Comparison of ENCODE assay signal across 9 cellular contexts in genomic region chr14:92460916-92461579, GRCh38. TPM values are rescaled to one million over a fixed set of nuclear protein-coding genes. Genes with fewer than 3 reads are reported as not detected.
DNase-seq lines count a peak whose midpoint lies in the region; ATAC-seq, FAIRE-seq and TF ChIP-seq lines count a peak whose summit lies in the region.
"Had no signal": no experiment of that assay in that cellular context is flagged by ENCODE, and none has a peak within 500 bp of the region (broad histone marks: within the 10 kb centered on the region; RNA-seq: fewer than 3 reads in every experiment).

No MANE protein-coding gene starts in this region.

- no peaks in the 10 kb centered on the region for H3K9me3 ChIP-seq in heart left ventricle
- H3K9me3 ChIP-seq in upper lobe of left lung: no peaks in the 10 kb centered on the region

- TF ChIP-seq EP300 in upper lobe of left lung (IDR thresholded peaks at IDR 0.05): no peak

- H3K27me3 Mint-ChIP-seq in activated naive CD4-positive, alpha-beta T cell treated with anti-CD3 and anti-CD28 coated beads for 36 hours (ENCODE audit: low read depth): no peaks in the 10 kb centered on the region

- CTCF ChIA-PET in activated naive CD4-positive, alpha-beta T cell treated with anti-CD3 and anti-CD28 coated beads for 36 hours (lab: Charles Lee): interaction anchor here (0.6 kb wide), 2 partner anchors 77 to 809 kb away, joined by 3 to 4 read pairs; no protein-coding TSS in a partner anchor

- TF ChIP-seq CTCF in heart left ventricle (IDR thresholded peaks at IDR 0.05) (peak in 2 of 12 donors; percentile 5 to 13), upper lobe of left lung (IDR thresholded peaks at IDR 0.05) (peak in 5 of 6 experiments; percentile 15 to 49 (median 26))

- H3K27me3 ChIP-seq in heart left ventricle (no peaks in the 10 kb centered on the region), upper lobe of left lung (no peaks in the 10 kb centered on the region)

- H3K36me3 Mint-ChIP-seq in activated naive CD4-positive, alpha-beta T cell treated with anti-CD3 and anti-CD28 coated beads for 36 hours (ENCODE audit: low read depth): no peaks in the 10 kb centered on the region

- FAIRE-seq in H54 (lab: Jason Lieb, UNC): no peak

- H3K4me3 ChIP-seq in heart left ventricle (peak overlapping the region in 8 of 12 donors; percentile 6 to 39 (median 14)), upper lobe of left lung (peak overlapping the region in 2 of 4 donors; percentile 17 to 28)

- peak; percentile 19 for DNase-seq in activated naive CD4-positive, alpha-beta T cell treated with anti-CD3 and anti-CD28 coated beads for 36 hours
- DNase-seq in activated naive CD4-positive, alpha-beta T cell treated with anti-CD3 and anti-CD28 coated beads, Interleukin-2, amount 50 U/mL, for 16 hours: no peak
- DNase-seq in NOMO-1 treated with DMSO at 0.1 percent for 48 hours (lab: John Stamatoyannopoulos, UW; ENCODE audit: unreplicated experiment): peak; percentile 19
- peak in 4 of 5 donors; percentile 44 to 64 (median 58) for DNase-seq in heart left ventricle
- peak in 1 of 2 donors; percentile 54 for DNase-seq in upper lobe of left lung
- no peak for DNase-seq in H54 (ENCODE audit: insufficient read length, low spot score)
- no peak for DNase-seq in NCI-H1436 (lab: John Stamatoyannopoulos, UW)
- DNase-seq in stimulated activated CD4-positive, alpha-beta T cell treated with anti-CD3 and anti-CD28 coated beads, Interleukin-15, amount 100 ng/mL, for 24 hours: no peak

- H3K27ac Mint-ChIP-seq in activated naive CD4-positive, alpha-beta T cell treated with anti-CD3 and anti-CD28 coated beads for 36 hours: no peak overlapping the region

- H3K27ac ChIP-seq in heart left ventricle (peak overlapping the region; percentile 72 to 95 (median 85)), upper lobe of left lung (peak overlapping the region; percentile 73 to 86 (median 79))
- H3K27ac ChIP-seq: VCaP had no signal

- ATAC-seq in heart left ventricle (peak in 3 of 4 donors; percentile 32 to 62 (median 33)), upper lobe of left lung (ENCODE audit: low FRiP score in 2 of 2) (peak; percentile 19 to 54)

- H3K9me3 Mint-ChIP-seq in activated naive CD4-positive, alpha-beta T cell treated with anti-CD3 and anti-CD28 coated beads for 36 hours: no peaks in the 10 kb centered on the region

- H3K36me3 ChIP-seq in heart left ventricle (no peaks in the 10 kb centered on the region), upper lobe of left lung (no peaks in the 10 kb centered on the region)

- H3K4me1 ChIP-seq in heart left ventricle (peaks cover 6 to 54% (median 23%) of the 10 kb centered on the region in 12 donors), upper lobe of left lung (peaks cover 19 to 55% (median 44%) of the 10 kb centered on the region in 4 donors)

- intact Hi-C loops in activated naive CD4-positive, alpha-beta T cell treated with anti-CD3 and anti-CD28 coated beads for 36 hours (cut with micrococcal nuclease): loop anchor here (5.0 kb wide), 1 partner anchor 141 kb away; no protein-coding TSS in a partner anchor
- intact Hi-C loops in heart left ventricle (cut with DNase I): loop anchor here in 1 of 10 donors (1.0 kb wide), 1 partner anchor 52 kb away; the partner anchor contains the start of gene RIN3

- WGBS in heart left ventricle, 4 donors: 38 to 53% (median 44%) methylated on average over 11 to 19 of the region's 19 CpGs
- 17 to 48% methylated on average over 14 to 18 of the region's 19 CpGs for WGBS in upper lobe of left lung, 2 donors

- TF ChIP-seq POLR2A in heart left ventricle (IDR thresholded peaks at IDR 0.05): no peak
- peak in 1 of 4 donors; percentile 40 for TF ChIP-seq POLR2A in upper lobe of left lung (IDR thresholded peaks at IDR 0.05)
- no peak for TF ChIP-seq POLR2A in H54 (IDR thresholded peaks at IDR 0.05; ENCODE audit: low read depth, low read length)

- H3K4me1 Mint-ChIP-seq in activated naive CD4-positive, alpha-beta T cell treated with anti-CD3 and anti-CD28 coated beads for 36 hours (ENCODE audit: low read depth): peaks cover 18% of the 10 kb centered on the region

- H3K4me3 Mint-ChIP-seq in activated naive CD4-positive, alpha-beta T cell treated with anti-CD3 and anti-CD28 coated beads for 36 hours: no peak overlapping the region

RNA-seq across cellular contexts. Expression of gene RIN3, which starts 52.5 kb away (rescaled TPM):
- total RNA-seq in activated naive CD4-positive, alpha-beta T cell treated with anti-CD3 and anti-CD28 coated beads for 36 hours: 10 to 100 TPM; 15.8 to 16.0 TPM
- total RNA-seq in heart left ventricle (10 to 100 TPM in 8 of 9 donors, 1 to 10 TPM in 1; 9.7 to 37.0 (median 14.6) TPM), upper lobe of left lung (10 to 100 TPM; 19.0 to 88.0 (median 59.7) TPM)
- 1 to 10 TPM; 8.6 to 8.7 TPM for polyA plus RNA-seq in heart left ventricle

Comparison
In these comparisons a context has a peak if more than half of its experiments do, and no peak if none do; other contexts are left out.
1. DNase-seq: peak in activated naive CD4-positive, alpha-beta T cell treated with anti-CD3 and anti-CD28 coated beads for 36 hours (single experiment), NOMO-1 treated with DMSO at 0.1 percent for 48 hours (single experiment) and heart left ventricle (4 of 5); none in activated naive CD4-positive, alpha-beta T cell treated with anti-CD3 and anti-CD28 coated beads, Interleukin-2, amount 50 U/mL, for 16 hours (single experiment), H54 (single experiment), NCI-H1436 (single experiment) and stimulated activated CD4-positive, alpha-beta T cell treated with anti-CD3 and anti-CD28 coated beads, Interleukin-15, amount 100 ng/mL, for 24 hours (single experiment).